Comparison of ENCODE assay signal across 1 cellular context in the genomic region with DNA sequence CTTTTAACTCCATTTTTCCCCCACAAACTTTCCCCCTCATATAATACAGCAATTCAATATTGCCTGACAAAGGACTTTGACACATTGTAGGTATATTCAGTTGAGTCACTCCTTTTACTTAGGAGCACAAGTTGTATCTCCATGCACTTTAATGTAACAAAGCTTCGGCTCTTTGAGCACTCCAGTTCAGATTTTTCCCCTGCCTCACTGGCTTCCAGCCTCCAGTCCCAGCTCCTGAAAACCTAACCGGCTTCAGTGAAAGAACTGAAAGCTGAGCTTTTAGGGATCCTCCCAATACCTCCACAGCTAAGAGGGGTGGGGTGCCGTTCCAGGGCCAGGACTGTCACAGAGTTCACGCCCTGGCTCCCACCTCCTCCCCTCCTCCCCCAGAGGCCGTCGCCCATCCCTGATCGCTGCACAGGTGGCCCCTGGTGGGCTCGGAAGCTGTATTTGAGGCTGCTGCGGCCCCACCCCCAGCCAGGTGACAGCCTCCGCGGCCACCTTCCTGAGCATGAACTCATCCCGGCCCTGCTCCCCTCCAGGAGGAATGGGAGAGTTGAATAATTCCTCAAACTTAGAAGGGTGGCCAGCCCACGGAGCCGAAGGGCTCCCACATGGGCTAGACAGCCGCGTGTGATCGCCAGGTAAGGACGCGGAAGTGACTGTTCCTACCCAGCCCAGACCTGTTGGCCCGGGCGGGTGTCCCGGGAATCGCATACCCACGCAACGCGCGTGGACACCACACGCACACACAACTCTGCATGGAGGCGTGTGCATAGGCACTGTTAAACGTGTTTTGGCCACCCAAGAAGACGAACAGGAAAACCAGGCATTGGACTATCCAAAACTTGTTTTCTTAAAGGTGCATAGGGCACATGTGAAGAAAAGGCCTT.
TF ChIP-seq lines count a peak whose summit lies in the region.

No MANE protein-coding gene starts in this region.

TF ChIP-seq in HepG2, 621 proteins besides CTCF, POLR2A, EP300 and RAD21 (continued from another document):
- TF ChIP-seq, protein P1, sequence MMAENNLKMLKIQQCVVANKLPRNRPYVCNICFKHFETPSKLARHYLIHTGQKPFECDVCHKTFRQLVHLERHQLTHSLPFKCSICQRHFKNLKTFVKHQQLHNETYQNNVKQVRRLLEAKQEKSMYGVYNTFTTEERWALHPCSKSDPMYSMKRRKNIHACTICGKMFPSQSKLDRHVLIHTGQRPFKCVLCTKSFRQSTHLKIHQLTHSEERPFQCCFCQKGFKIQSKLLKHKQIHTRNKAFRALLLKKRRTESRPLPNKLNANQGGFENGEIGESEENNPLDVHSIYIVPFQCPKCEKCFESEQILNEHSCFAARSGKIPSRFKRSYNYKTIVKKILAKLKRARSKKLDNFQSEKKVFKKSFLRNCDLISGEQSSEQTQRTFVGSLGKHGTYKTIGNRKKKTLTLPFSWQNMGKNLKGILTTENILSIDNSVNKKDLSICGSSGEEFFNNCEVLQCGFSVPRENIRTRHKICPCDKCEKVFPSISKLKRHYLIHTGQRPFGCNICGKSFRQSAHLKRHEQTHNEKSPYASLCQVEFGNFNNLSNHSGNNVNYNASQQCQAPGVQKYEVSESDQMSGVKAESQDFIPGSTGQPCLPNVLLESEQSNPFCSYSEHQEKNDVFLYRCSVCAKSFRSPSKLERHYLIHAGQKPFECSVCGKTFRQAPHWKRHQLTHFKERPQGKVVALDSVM (CRISPR knock-in tag; IDR thresholded peaks at IDR 0.05) = no peak
- TF ChIP-seq ZNF737 (CRISPR knock-in tag; IDR thresholded peaks at IDR 0.05; ENCODE audit: borderline replicate concordance) (0 out of 2 replicates have a peak, but pooled peaks have one; percentile 48), ZNF136 (CRISPR knock-in tag; IDR thresholded peaks at IDR 0.05; ENCODE audit: low read depth) (no peak), ZNF747 (CRISPR knock-in tag; IDR thresholded peaks at IDR 0.05; ENCODE audit: borderline replicate concordance) (no peak), ZBTB38 (CRISPR knock-in tag; IDR thresholded peaks at IDR 0.05) (peak; percentile 46; the same call in 1 of the 2 replicates), ZFP41 (CRISPR knock-in tag; IDR thresholded peaks at IDR 0.05; ENCODE audit: borderline replicate concordance) (no peak), HNRNPLL (IDR thresholded peaks at IDR 0.05; ENCODE audit: low read depth, low read length, poor library complexity, severe bottlenecking) (peak; percentile 31), ZNF768 (CRISPR knock-in tag; IDR thresholded peaks at IDR 0.05) (no peak), ZNF761 (CRISPR knock-in tag; conservative IDR thresholded peaks at IDR 0.05) (no peak), ZNF781 (CRISPR knock-in tag; IDR thresholded peaks at IDR 0.05; ENCODE audit: borderline replicate concordance, not compliant biosample characterization) (no peak), ZBTB21 (CRISPR knock-in tag; IDR thresholded peaks at IDR 0.05) (no peak)
- TF ChIP-seq, protein P2, sequence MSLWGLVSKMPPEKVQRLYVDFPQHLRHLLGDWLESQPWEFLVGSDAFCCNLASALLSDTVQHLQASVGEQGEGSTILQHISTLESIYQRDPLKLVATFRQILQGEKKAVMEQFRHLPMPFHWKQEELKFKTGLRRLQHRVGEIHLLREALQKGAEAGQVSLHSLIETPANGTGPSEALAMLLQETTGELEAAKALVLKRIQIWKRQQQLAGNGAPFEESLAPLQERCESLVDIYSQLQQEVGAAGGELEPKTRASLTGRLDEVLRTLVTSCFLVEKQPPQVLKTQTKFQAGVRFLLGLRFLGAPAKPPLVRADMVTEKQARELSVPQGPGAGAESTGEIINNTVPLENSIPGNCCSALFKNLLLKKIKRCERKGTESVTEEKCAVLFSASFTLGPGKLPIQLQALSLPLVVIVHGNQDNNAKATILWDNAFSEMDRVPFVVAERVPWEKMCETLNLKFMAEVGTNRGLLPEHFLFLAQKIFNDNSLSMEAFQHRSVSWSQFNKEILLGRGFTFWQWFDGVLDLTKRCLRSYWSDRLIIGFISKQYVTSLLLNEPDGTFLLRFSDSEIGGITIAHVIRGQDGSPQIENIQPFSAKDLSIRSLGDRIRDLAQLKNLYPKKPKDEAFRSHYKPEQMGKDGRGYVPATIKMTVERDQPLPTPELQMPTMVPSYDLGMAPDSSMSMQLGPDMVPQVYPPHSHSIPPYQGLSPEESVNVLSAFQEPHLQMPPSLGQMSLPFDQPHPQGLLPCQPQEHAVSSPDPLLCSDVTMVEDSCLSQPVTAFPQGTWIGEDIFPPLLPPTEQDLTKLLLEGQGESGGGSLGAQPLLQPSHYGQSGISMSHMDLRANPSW (CRISPR knock-in tag; IDR thresholded peaks at IDR 0.05; ENCODE audit: borderline replicate concordance) = no peak
